ENCODE assay signal across 1 cellular context in genomic region chr1:45206808-45207624, GRCh38.
TF ChIP-seq lines count a peak whose summit lies in the region.

No MANE protein-coding gene starts in this region.

TF ChIP-seq in HCT116, 20 proteins besides CTCF, POLR2A, EP300 and RAD21 (continued from another document):
- TF ChIP-seq, protein P1, sequence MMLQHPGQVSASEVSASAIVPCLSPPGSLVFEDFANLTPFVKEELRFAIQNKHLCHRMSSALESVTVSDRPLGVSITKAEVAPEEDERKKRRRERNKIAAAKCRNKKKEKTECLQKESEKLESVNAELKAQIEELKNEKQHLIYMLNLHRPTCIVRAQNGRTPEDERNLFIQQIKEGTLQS (IDR thresholded peaks at IDR 0.05), result no peak
- TF ChIP-seq FOSL1 (IDR thresholded peaks at IDR 0.05; ENCODE audit: low read depth) (no peak), ELF1 (IDR thresholded peaks at IDR 0.05; ENCODE audit: borderline replicate concordance, low read depth) (no peak), MAX (IDR thresholded peaks at IDR 0.05) (no peak), EGR1 (IDR thresholded peaks at IDR 0.05; ENCODE audit: low read depth) (no peak), EZH2phosphoT487 (IDR thresholded peaks at IDR 0.05; ENCODE audit: borderline replicate concordance) (no peak)
